ENCODE assay signal across 1 cellular context in genomic region chr11:67391304-67392181, GRCh38.
A peak's percentile ranks its signal among the peaks of the same experiment; 100 is the strongest.
TF ChIP-seq lines count a peak whose summit lies in the region.

RAD9A (plus strand) TSS chr11:67391986; CDS start chr11:67392045, 59 bp downstream.

TF ChIP-seq in HepG2, 621 proteins besides CTCF, POLR2A, EP300 and RAD21 (continued from another document and continues in another):
- TF ChIP-seq, protein P1, sequence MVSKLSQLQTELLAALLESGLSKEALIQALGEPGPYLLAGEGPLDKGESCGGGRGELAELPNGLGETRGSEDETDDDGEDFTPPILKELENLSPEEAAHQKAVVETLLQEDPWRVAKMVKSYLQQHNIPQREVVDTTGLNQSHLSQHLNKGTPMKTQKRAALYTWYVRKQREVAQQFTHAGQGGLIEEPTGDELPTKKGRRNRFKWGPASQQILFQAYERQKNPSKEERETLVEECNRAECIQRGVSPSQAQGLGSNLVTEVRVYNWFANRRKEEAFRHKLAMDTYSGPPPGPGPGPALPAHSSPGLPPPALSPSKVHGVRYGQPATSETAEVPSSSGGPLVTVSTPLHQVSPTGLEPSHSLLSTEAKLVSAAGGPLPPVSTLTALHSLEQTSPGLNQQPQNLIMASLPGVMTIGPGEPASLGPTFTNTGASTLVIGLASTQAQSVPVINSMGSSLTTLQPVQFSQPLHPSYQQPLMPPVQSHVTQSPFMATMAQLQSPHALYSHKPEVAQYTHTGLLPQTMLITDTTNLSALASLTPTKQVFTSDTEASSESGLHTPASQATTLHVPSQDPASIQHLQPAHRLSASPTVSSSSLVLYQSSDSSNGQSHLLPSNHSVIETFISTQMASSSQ (IDR thresholded peaks at IDR 0.05; ENCODE audit: low read depth) = no peak
- TF ChIP-seq, protein P1 (CRISPR knock-in tag; IDR thresholded peaks at IDR 0.05; ENCODE audit: borderline replicate concordance) = no peak; the same call in 1 of the 2 replicates
- TF ChIP-seq DMAP1 (CRISPR knock-in tag; IDR thresholded peaks at IDR 0.05) = peak; percentile 92; the same call in 1 of the 2 replicates
- peak; percentile 84; the same call in 1 of the 2 replicates for TF ChIP-seq ESRRA (CRISPR knock-in tag; IDR thresholded peaks at IDR 0.05; ENCODE audit: low read depth)
- TF ChIP-seq ZNF883 (CRISPR knock-in tag; IDR thresholded peaks at IDR 0.05; ENCODE audit: not compliant biosample characterization) = peak; percentile 76
- peak; percentile 77 for TF ChIP-seq AKAP8 (CRISPR knock-in tag; IDR thresholded peaks at IDR 0.05)
- peak; percentile 88; the same call in 1 of the 3 replicates for TF ChIP-seq MXI1 (IDR thresholded peaks at IDR 0.05; ENCODE audit: borderline replicate concordance, low read depth, low read length)
- TF ChIP-seq RERE (CRISPR knock-in tag; IDR thresholded peaks at IDR 0.05; ENCODE audit: low read depth) = no peak
- TF ChIP-seq, protein P2, sequence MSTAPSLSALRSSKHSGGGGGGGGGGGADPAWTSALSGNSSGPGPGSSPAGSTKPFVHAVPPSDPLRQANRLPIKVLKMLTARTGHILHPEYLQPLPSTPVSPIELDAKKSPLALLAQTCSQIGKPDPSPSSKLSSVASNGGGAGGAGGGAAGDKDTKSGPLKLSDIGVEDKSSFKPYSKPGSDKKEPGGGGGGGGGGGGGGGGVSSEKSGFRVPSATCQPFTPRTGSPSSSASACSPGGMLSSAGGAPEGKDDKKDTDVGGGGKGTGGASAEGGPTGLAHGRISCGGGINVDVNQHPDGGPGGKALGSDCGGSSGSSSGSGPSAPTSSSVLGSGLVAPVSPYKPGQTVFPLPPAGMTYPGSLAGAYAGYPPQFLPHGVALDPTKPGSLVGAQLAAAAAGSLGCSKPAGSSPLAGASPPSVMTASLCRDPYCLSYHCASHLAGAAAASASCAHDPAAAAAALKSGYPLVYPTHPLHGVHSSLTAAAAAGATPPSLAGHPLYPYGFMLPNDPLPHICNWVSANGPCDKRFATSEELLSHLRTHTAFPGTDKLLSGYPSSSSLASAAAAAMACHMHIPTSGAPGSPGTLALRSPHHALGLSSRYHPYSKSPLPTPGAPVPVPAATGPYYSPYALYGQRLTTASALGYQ (CRISPR knock-in tag; IDR thresholded peaks at IDR 0.05) = no peak
- TF ChIP-seq, protein P3, sequence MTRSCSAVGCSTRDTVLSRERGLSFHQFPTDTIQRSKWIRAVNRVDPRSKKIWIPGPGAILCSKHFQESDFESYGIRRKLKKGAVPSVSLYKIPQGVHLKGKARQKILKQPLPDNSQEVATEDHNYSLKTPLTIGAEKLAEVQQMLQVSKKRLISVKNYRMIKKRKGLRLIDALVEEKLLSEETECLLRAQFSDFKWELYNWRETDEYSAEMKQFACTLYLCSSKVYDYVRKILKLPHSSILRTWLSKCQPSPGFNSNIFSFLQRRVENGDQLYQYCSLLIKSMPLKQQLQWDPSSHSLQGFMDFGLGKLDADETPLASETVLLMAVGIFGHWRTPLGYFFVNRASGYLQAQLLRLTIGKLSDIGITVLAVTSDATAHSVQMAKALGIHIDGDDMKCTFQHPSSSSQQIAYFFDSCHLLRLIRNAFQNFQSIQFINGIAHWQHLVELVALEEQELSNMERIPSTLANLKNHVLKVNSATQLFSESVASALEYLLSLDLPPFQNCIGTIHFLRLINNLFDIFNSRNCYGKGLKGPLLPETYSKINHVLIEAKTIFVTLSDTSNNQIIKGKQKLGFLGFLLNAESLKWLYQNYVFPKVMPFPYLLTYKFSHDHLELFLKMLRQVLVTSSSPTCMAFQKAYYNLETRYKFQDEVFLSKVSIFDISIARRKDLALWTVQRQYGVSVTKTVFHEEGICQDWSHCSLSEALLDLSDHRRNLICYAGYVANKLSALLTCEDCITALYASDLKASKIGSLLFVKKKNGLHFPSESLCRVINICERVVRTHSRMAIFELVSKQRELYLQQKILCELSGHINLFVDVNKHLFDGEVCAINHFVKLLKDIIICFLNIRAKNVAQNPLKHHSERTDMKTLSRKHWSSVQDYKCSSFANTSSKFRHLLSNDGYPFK (CRISPR knock-in tag; IDR thresholded peaks at IDR 0.05; ENCODE audit: borderline replicate concordance) = peak; percentile 41; the same call in 1 of the 2 replicates
- no peak for TF ChIP-seq ISX (CRISPR knock-in tag; conservative IDR thresholded peaks at IDR 0.05)
- peak; percentile 78 for TF ChIP-seq MEIS1 (CRISPR knock-in tag; IDR thresholded peaks at IDR 0.05; ENCODE audit: borderline replicate concordance)
- TF ChIP-seq ZNF292 (CRISPR knock-in tag; IDR thresholded peaks at IDR 0.05; ENCODE audit: borderline replicate concordance, low read depth) = peak; percentile 38; the same call in 1 of the 2 replicates
- peak; percentile 41; the same call in 1 of the 2 replicates for TF ChIP-seq FOSL2 (CRISPR knock-in tag; IDR thresholded peaks at IDR 0.05)
- TF ChIP-seq, protein P4, sequence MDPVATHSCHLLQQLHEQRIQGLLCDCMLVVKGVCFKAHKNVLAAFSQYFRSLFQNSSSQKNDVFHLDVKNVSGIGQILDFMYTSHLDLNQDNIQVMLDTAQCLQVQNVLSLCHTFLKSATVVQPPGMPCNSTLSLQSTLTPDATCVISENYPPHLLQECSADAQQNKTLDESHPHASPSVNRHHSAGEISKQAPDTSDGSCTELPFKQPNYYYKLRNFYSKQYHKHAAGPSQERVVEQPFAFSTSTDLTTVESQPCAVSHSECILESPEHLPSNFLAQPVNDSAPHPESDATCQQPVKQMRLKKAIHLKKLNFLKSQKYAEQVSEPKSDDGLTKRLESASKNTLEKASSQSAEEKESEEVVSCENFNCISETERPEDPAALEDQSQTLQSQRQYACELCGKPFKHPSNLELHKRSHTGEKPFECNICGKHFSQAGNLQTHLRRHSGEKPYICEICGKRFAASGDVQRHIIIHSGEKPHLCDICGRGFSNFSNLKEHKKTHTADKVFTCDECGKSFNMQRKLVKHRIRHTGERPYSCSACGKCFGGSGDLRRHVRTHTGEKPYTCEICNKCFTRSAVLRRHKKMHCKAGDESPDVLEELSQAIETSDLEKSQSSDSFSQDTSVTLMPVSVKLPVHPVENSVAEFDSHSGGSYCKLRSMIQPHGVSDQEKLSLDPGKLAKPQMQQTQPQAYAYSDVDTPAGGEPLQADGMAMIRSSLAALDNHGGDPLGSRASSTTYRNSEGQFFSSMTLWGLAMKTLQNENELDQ (CRISPR knock-in tag; IDR thresholded peaks at IDR 0.05; ENCODE audit: borderline replicate concordance) = no peak
- peak; percentile 76; the same call in 1 of the 2 replicates for TF ChIP-seq NFKB2 (CRISPR knock-in tag; IDR thresholded peaks at IDR 0.05; ENCODE audit: borderline replicate concordance)
- TF ChIP-seq, protein P5, sequence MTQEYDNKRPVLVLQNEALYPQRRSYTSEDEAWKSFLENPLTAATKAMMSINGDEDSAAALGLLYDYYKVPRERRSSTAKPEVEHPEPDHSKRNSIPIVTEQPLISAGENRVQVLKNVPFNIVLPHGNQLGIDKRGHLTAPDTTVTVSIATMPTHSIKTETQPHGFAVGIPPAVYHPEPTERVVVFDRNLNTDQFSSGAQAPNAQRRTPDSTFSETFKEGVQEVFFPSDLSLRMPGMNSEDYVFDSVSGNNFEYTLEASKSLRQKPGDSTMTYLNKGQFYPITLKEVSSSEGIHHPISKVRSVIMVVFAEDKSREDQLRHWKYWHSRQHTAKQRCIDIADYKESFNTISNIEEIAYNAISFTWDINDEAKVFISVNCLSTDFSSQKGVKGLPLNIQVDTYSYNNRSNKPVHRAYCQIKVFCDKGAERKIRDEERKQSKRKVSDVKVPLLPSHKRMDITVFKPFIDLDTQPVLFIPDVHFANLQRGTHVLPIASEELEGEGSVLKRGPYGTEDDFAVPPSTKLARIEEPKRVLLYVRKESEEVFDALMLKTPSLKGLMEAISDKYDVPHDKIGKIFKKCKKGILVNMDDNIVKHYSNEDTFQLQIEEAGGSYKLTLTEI (CRISPR knock-in tag; conservative IDR thresholded peaks at IDR 0.05) = no peak
- no peak for TF ChIP-seq AGO1 (IDR thresholded peaks at IDR 0.05; ENCODE audit: low read depth, low read length, poor library complexity, severe bottlenecking)
- TF ChIP-seq ZNF616 (CRISPR knock-in tag; IDR thresholded peaks at IDR 0.05; ENCODE audit: low read depth) = peak; percentile 71; the same call in 1 of the 2 replicates
- TF ChIP-seq ZNF350 (CRISPR knock-in tag; IDR thresholded peaks at IDR 0.05; ENCODE audit: borderline replicate concordance, low read depth) = peak; percentile 65; the same call in 1 of the 2 replicates
- no peak for TF ChIP-seq ZNF33A (CRISPR knock-in tag; IDR thresholded peaks at IDR 0.05; ENCODE audit: borderline replicate concordance)
- peak; percentile 88; the same call in 1 of the 2 replicates for TF ChIP-seq FLYWCH1 (CRISPR knock-in tag; IDR thresholded peaks at IDR 0.05)
- TF ChIP-seq NFE2L1 (CRISPR knock-in tag; IDR thresholded peaks at IDR 0.05; ENCODE audit: borderline replicate concordance) = no peak
- TF ChIP-seq PAF1 (CRISPR knock-in tag; IDR thresholded peaks at IDR 0.05) = no peak
- TF ChIP-seq ZNF672 (CRISPR knock-in tag; IDR thresholded peaks at IDR 0.05) = 0 out of 2 replicates have a peak, but pooled peaks have one; percentile 34
- TF ChIP-seq KAT8 (CRISPR knock-in tag; IDR thresholded peaks at IDR 0.05) = peak; percentile 96
- peak; percentile 95 for TF ChIP-seq ZNF589 (CRISPR knock-in tag; conservative IDR thresholded peaks at IDR 0.05)
